Comparison of ENCODE assay signal across 3 cellular contexts in genomic region chr4:5404073-5404472, GRCh38.
"Had no signal": no experiment of that assay in that cellular context is flagged by ENCODE, and none has a peak within 500 bp of the region (broad histone marks: within the 10 kb centered on the region; RNA-seq: fewer than 3 reads in every experiment).

No MANE protein-coding gene starts in this region.

- DNase-seq: GDM1, GF-D8 had no signal

- ATAC-seq: GM12878 had no signal

- H3K4me3 ChIP-seq: GM12878 had no signal
